In the genomic region with DNA sequence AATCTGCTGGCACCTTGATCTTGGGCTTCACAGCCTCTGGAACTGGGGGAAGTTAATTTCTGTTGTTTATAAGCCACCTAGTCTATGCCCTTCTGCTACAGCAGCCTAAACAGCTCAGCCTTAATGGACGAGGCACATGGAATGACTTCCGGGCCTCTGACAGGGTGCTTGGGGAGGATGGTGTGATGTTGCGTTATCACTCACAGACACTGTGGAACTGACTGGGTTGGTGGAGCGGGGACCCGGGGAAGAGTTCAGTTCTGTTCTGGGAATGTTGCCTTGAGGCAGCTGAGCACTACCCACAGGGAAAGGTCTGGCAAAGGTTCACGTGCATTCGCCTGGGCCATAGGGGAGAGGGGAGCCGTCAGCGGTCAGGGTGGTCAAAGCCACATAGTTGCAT, we compare ENCODE assay signal across 1 cellular context.
TF ChIP-seq lines count a peak whose summit lies in the region.

No MANE protein-coding gene starts in this region.

TF ChIP-seq in WTC11, 78 proteins besides CTCF, POLR2A, EP300 and RAD21 (continued from another document):
- TF ChIP-seq, protein P1, sequence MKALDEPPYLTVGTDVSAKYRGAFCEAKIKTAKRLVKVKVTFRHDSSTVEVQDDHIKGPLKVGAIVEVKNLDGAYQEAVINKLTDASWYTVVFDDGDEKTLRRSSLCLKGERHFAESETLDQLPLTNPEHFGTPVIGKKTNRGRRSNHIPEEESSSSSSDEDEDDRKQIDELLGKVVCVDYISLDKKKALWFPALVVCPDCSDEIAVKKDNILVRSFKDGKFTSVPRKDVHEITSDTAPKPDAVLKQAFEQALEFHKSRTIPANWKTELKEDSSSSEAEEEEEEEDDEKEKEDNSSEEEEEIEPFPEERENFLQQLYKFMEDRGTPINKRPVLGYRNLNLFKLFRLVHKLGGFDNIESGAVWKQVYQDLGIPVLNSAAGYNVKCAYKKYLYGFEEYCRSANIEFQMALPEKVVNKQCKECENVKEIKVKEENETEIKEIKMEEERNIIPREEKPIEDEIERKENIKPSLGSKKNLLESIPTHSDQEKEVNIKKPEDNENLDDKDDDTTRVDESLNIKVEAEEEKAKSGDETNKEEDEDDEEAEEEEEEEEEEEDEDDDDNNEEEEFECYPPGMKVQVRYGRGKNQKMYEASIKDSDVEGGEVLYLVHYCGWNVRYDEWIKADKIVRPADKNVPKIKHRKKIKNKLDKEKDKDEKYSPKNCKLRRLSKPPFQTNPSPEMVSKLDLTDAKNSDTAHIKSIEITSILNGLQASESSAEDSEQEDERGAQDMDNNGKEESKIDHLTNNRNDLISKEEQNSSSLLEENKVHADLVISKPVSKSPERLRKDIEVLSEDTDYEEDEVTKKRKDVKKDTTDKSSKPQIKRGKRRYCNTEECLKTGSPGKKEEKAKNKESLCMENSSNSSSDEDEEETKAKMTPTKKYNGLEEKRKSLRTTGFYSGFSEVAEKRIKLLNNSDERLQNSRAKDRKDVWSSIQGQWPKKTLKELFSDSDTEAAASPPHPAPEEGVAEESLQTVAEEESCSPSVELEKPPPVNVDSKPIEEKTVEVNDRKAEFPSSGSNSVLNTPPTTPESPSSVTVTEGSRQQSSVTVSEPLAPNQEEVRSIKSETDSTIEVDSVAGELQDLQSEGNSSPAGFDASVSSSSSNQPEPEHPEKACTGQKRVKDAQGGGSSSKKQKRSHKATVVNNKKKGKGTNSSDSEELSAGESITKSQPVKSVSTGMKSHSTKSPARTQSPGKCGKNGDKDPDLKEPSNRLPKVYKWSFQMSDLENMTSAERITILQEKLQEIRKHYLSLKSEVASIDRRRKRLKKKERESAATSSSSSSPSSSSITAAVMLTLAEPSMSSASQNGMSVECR (CRISPR knock-in tag; IDR thresholded peaks at IDR 0.05; ENCODE audit: borderline replicate concordance), result no peak
- TF ChIP-seq NR3C1 (CRISPR knock-in tag; conservative IDR thresholded peaks at IDR 0.05; ENCODE audit: low read depth), result no peak
- TF ChIP-seq, protein P2, sequence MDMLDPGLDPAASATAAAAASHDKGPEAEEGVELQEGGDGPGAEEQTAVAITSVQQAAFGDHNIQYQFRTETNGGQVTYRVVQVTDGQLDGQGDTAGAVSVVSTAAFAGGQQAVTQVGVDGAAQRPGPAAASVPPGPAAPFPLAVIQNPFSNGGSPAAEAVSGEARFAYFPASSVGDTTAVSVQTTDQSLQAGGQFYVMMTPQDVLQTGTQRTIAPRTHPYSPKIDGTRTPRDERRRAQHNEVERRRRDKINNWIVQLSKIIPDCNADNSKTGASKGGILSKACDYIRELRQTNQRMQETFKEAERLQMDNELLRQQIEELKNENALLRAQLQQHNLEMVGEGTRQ (CRISPR knock-in tag; IDR thresholded peaks at IDR 0.05), result no peak
- TF ChIP-seq, protein P3, sequence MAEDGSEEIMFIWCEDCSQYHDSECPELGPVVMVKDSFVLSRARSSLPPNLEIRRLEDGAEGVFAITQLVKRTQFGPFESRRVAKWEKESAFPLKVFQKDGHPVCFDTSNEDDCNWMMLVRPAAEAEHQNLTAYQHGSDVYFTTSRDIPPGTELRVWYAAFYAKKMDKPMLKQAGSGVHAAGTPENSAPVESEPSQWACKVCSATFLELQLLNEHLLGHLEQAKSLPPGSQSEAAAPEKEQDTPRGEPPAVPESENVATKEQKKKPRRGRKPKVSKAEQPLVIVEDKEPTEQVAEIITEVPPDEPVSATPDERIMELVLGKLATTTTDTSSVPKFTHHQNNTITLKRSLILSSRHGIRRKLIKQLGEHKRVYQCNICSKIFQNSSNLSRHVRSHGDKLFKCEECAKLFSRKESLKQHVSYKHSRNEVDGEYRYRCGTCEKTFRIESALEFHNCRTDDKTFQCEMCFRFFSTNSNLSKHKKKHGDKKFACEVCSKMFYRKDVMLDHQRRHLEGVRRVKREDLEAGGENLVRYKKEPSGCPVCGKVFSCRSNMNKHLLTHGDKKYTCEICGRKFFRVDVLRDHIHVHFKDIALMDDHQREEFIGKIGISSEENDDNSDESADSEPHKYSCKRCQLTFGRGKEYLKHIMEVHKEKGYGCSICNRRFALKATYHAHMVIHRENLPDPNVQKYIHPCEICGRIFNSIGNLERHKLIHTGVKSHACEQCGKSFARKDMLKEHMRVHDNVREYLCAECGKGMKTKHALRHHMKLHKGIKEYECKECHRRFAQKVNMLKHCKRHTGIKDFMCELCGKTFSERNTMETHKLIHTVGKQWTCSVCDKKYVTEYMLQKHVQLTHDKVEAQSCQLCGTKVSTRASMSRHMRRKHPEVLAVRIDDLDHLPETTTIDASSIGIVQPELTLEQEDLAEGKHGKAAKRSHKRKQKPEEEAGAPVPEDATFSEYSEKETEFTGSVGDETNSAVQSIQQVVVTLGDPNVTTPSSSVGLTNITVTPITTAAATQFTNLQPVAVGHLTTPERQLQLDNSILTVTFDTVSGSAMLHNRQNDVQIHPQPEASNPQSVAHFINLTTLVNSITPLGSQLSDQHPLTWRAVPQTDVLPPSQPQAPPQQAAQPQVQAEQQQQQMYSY (CRISPR knock-in tag; IDR thresholded peaks at IDR 0.05), result no peak
